ENCODE assay signal across 25 cellular contexts in the genomic region with DNA sequence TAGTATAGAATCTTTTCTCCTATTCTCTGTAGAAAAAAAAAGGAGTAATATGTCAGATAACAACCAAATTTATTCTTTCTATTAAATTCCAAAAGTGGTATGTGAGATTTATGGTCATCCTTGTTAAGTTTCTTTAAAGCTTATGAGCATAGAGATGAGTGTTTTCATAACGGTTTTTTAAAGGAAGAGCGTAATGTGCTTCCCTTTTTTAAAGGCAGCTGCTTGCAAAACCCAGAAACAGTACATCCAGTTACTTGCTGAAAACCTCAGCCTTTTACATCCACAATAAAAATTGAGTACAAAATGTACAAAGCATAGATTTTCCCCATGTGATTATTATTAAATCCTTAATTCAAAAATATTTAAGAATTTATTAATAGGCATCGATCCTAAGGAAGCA.
DNase-seq lines count a peak whose midpoint lies in the region; ATAC-seq and TF ChIP-seq lines count a peak whose summit lies in the region.
"Had no signal": no experiment of that assay in that cellular context is flagged by ENCODE, and none has a peak within 500 bp of the region (broad histone marks: within the 10 kb centered on the region; RNA-seq: fewer than 3 reads in every experiment).

No MANE protein-coding gene starts in this region.

- H3K4me3 ChIP-seq in HL-60 (replicated peaks; ENCODE audit: insufficient read depth, low read length), result no peak overlapping the region
- H3K4me3 ChIP-seq: prostate gland, tibial artery had no signal

- no peak overlapping the region for H3K27ac ChIP-seq in HL-60 (replicated peaks)
- H3K27ac ChIP-seq: prostate gland, tibial artery had no signal

- H3K27me3 ChIP-seq in HL-60 (ENCODE audit: insufficient read depth, poor library complexity, severe bottlenecking), result no peaks in the 10 kb centered on the region
- H3K27me3 ChIP-seq: tibial artery had no signal

- DNase-seq in AML-193 (lab: John Stamatoyannopoulos, UW), result peak; percentile 67 to 69
- peak; percentile 5 to 25 for DNase-seq in HL-60 (ENCODE audit: low read depth in 1 of 2, low spot score in 1 of 2)
- DNase-seq in SKM-1 (lab: John Stamatoyannopoulos, UW; ENCODE audit: unreplicated experiment), result peak; percentile 8
- DNase-seq in medulla oblongata (ENCODE audit: extremely low spot score), result peak; percentile 25
- DNase-seq in NCI-H748 (lab: John Stamatoyannopoulos, UW; ENCODE audit: unreplicated experiment), result no peak
- no peak for DNase-seq in DMS153 (lab: John Stamatoyannopoulos, UW)
- DNase-seq: activated CD4-positive, alpha-beta T cell treated with anti-CD3 and anti-CD28 coated beads for 4 hours; activated CD8-positive, alpha-beta memory T cell treated with anti-CD3 and anti-CD28 coated beads, Interleukin-2, amount 50 U/mL, for 48 hours; activated gamma-delta T cell treated with Interleukin-2 at 50 U/mL for 16 hours; amygdala; CD8-positive, alpha-beta T cell; cerebellar nuclear complex; DND-41; effector memory CD8-positive, alpha-beta T cell; hippocampal formation; NCI-H1092; NCI-H2081; NCI-H446 treated with DMSO at 0.1 percent for 48 hours; SHP77 treated with DMSO at 0.1 percent for 48 hours; T-helper 9 cell; tibial artery had no signal

- ATAC-seq in HG02642 (IDR thresholded peaks at IDR 0.05; ENCODE audit: poor library complexity, unreplicated experiment) (no peak), GM21723 (IDR thresholded peaks at IDR 0.05; ENCODE audit: unreplicated experiment) (no peak)
- ATAC-seq: CD8-positive, alpha-beta T cell; effector memory CD8-positive, alpha-beta T cell; stimulated activated effector memory CD8-positive, alpha-beta T cell treated with anti-CD3 and anti-CD28 coated beads, Interleukin-12 subunit alpha, Interleukin-12 subunit beta, amount 100 ng/mL, for 72 hours had no signal

- TF ChIP-seq CTCF in HL-60 (IDR thresholded peaks at IDR 0.05; ENCODE audit: insufficient read depth, low read length), result no peak

Comparison
In these comparisons a context has a peak if more than half of its experiments do, and no peak if none do; other contexts are left out.
1. DNase-seq: peak in AML-193 (2 of 2), HL-60 (2 of 2), SKM-1 (single experiment) and medulla oblongata (single experiment); none in NCI-H748 (single experiment) and DMS153 (single experiment).